Comparison of ENCODE assay signal across 8 cellular contexts in genomic region chr9:95316794-95317118, GRCh38. TPM values are rescaled to one million over a fixed set of nuclear protein-coding genes. Genes with fewer than 3 reads are reported as not detected.
A peak's percentile ranks its signal among the peaks of the same experiment; 100 is the strongest.
DNase-seq lines count a peak whose midpoint lies in the region; ATAC-seq and TF ChIP-seq lines count a peak whose summit lies in the region.

No MANE protein-coding gene starts in this region.

- ATAC-seq in DND-41 (ENCODE audit: insufficient read depth, low read depth) (peak; percentile 63), GM19395 (IDR thresholded peaks at IDR 0.05; ENCODE audit: unreplicated experiment) (peak; percentile 59), HG03439 (IDR thresholded peaks at IDR 0.05; ENCODE audit: unreplicated experiment) (peak; percentile 50)
- peak; percentile 68 to 71 for ATAC-seq in activated naive CD4-positive, alpha-beta T cell treated with anti-CD3 and anti-CD28 coated beads, Interleukin-2, amount 50 U/mL, for 72 hours

- H3K4me2 ChIP-seq in DND-41 (ENCODE audit: insufficient read depth, low read length), result peak overlapping the region; percentile 69

- H3K27ac Mint-ChIP-seq in activated naive CD4-positive, alpha-beta T cell treated with anti-CD3 and anti-CD28 coated beads, Interleukin-2, amount 50 U/mL, for 72 hours, result peak overlapping the region; percentile 81 to 94
- peak overlapping the region; percentile 96 for H3K27ac Mint-ChIP-seq in glutamatergic neuron (ENCODE audit: unreplicated experiment)

- no peaks in the 10 kb centered on the region for H4K20me1 ChIP-seq in DND-41 (ENCODE audit: insufficient read depth, low read length)

- H3K36me3 Mint-ChIP-seq in activated naive CD4-positive, alpha-beta T cell treated with anti-CD3 and anti-CD28 coated beads, Interleukin-2, amount 50 U/mL, for 72 hours, result peaks cover 12 to 13% of the 10 kb centered on the region in 2 donors
- no peaks in the 10 kb centered on the region for H3K36me3 Mint-ChIP-seq in glutamatergic neuron (ENCODE audit: unreplicated experiment)

- H3K27me3 ChIP-seq in DND-41 (ENCODE audit: insufficient read depth, low read length, poor library complexity), result no peaks in the 10 kb centered on the region
- H3K27me3 ChIP-seq in ovary, result no peaks in the 10 kb centered on the region

- peaks cover 12% of the 10 kb centered on the region for H3K4me1 Mint-ChIP-seq in glutamatergic neuron (ENCODE audit: low read depth, unreplicated experiment)

- peak overlapping the region; percentile 93 for H3K4me3 Mint-ChIP-seq in glutamatergic neuron (ENCODE audit: unreplicated experiment)

- peak overlapping the region; percentile 96 for H3K9ac ChIP-seq in DND-41 (ENCODE audit: low read depth, low read length)

- intact Hi-C loops in ovary (cut with DNase I), result loop anchor here in 1 of 4 donors (5.0 kb wide), 1 partner anchor 901 kb away; no protein-coding TSS in a partner anchor

- peak overlapping the region; percentile 29 to 69; a peak in 3 of 4 replicates for H3K4me3 ChIP-seq in DND-41 (ENCODE audit: low read depth in 1 of 2, low read length in 2 of 2)
- H3K4me3 ChIP-seq in ovary, result peak overlapping the region; percentile 97

- peak; percentile 75 for DNase-seq in DND-41
- DNase-seq in NCI-H446 treated with DMSO at 0.1 percent for 48 hours (lab: John Stamatoyannopoulos, UW), result peak; percentile 64
- peak; percentile 57 to 64 for DNase-seq in activated naive CD4-positive, alpha-beta T cell treated with anti-CD3 and anti-CD28 coated beads, Interleukin-2, amount 50 U/mL, for 72 hours (ENCODE audit: low spot score in 2 of 2)
- peak; percentile 90 for DNase-seq in glutamatergic neuron
- DNase-seq in ovary, result peak in 1 of 5 donors; percentile 33
- DNase-seq in GOT3 (lab: John Stamatoyannopoulos, UW), result no peak

- H3K27ac ChIP-seq in DND-41 (ENCODE audit: low read length), result peak overlapping the region; percentile 71
- peak overlapping the region; percentile 67 to 77 for H3K27ac ChIP-seq in ovary

- peak overlapping the region; percentile 70 for H2AFZ ChIP-seq in DND-41 (ENCODE audit: low read depth, low read length)

- 0 out of 2 replicates have a peak, but pooled peaks cover 3% of the 10 kb centered on the region for H3K79me2 ChIP-seq in DND-41 (ENCODE audit: insufficient read depth, low read length)

- H3K4me1 ChIP-seq in DND-41 (ENCODE audit: insufficient read depth, low read length), result peaks cover 25% of the 10 kb centered on the region
- H3K4me1 ChIP-seq in ovary (ENCODE audit: insufficient read depth), result peaks cover 2% of the 10 kb centered on the region

- WGBS in ovary, 3 donors, result 0 to 1% (median 0%) methylated on average over 19 to 22 of the region's 22 CpGs

- TF ChIP-seq CTCF in DND-41 (IDR thresholded peaks at IDR 0.05; ENCODE audit: borderline replicate concordance, extremely low read depth, low read length, poor library complexity, severe bottlenecking), result no peak
- TF ChIP-seq CTCF in glutamatergic neuron (IDR thresholded peaks at IDR 0.05; ENCODE audit: partially characterized antibody, unreplicated experiment), result no peak
- no peak for TF ChIP-seq CTCF in ovary (IDR thresholded peaks at IDR 0.05)

- H3K9me3 ChIP-seq in DND-41 (ENCODE audit: insufficient read depth, low read length, severe bottlenecking) (no peaks in the 10 kb centered on the region), ovary (no peaks in the 10 kb centered on the region)

- H3K36me3 ChIP-seq in DND-41 (ENCODE audit: insufficient read depth, low read length), result no peaks in the 10 kb centered on the region
- no peaks in the 10 kb centered on the region for H3K36me3 ChIP-seq in ovary

- H3K27me3 Mint-ChIP-seq in glutamatergic neuron (ENCODE audit: unreplicated experiment), result peaks cover 7% of the 10 kb centered on the region

- TF ChIP-seq EP300 in ovary (IDR thresholded peaks at IDR 0.05), result no peak

- TF ChIP-seq POLR2A in ovary (IDR thresholded peaks at IDR 0.05), result no peak

- H3K9me3 Mint-ChIP-seq in activated naive CD4-positive, alpha-beta T cell treated with anti-CD3 and anti-CD28 coated beads, Interleukin-2, amount 50 U/mL, for 72 hours, result no peaks in the 10 kb centered on the region
- peaks cover 7% of the 10 kb centered on the region for H3K9me3 Mint-ChIP-seq in glutamatergic neuron (ENCODE audit: unreplicated experiment)

RNA-seq across cellular contexts. Expression of gene FANCC, which starts 0.8 kb away (rescaled TPM):
- total RNA-seq in activated naive CD4-positive, alpha-beta T cell treated with anti-CD3 and anti-CD28 coated beads, Interleukin-2, amount 50 U/mL, for 72 hours, result 10 to 100 TPM; 15.8 to 18.1 TPM
- total RNA-seq in glutamatergic neuron (ENCODE audit: unreplicated experiment) (22.9 TPM), ovary (1 to 10 TPM; 2.9 to 7.5 (median 4.9) TPM)
- polyA plus RNA-seq in ovary, result 1 to 10 TPM; 3.1 to 5.7 TPM
